32 cellular contexts compared by ENCODE assay signal in genomic region chr12:23731493-23731892, GRCh38.
DNase-seq lines count a peak whose midpoint lies in the region; ATAC-seq, FAIRE-seq and TF ChIP-seq lines count a peak whose summit lies in the region.
"Had no signal": no experiment of that assay in that cellular context is flagged by ENCODE, and none has a peak within 500 bp of the region (broad histone marks: within the 10 kb centered on the region; RNA-seq: fewer than 3 reads in every experiment).

No MANE protein-coding gene starts in this region.

- peak; percentile 26 for DNase-seq in OCI-M1 (lab: John Stamatoyannopoulos, UW)
- peak; percentile 23 to 61 (median 36) for DNase-seq in K562 (ENCODE audit: extremely low read depth in 1 of 4, low spot score in 3 of 4)
- no peak for DNase-seq in activated T-helper 1 cell treated with anti-CD3 and anti-CD28 coated beads, Interleukin-12 subunit alpha, Interleukin-12 subunit beta, Interleukin-2, Interleukin-4 antibody, amounts not matched to agents 30 ng/mL and 10 ng/mL and 1 ng/mL, durations not matched to agents 14 hours and 24 hours and 36 hours (ENCODE audit: low spot score)
- DNase-seq: 8988T; ACHN; AML-193; BE2C; C1 segment of cervical spinal cord; Caco-2; Calu3; CD4-positive, alpha-beta memory T cell; CD4-positive, alpha-beta T cell; CD4-positive, CD25-positive, alpha-beta regulatory T cell; CD8-positive, alpha-beta memory T cell; CD8-positive, alpha-beta T cell; COR-L47; DMS 273 treated with DMSO at 0.1 percent for 48 hours; DMS153; DMS53; DMS79; DMS79 treated with DMSO at 0.1 percent for 48 hours; DND-41; EL had no signal

- H3K4me1 ChIP-seq in K562 (replicated peaks in 1 of 2; ENCODE audit: control insufficient read depth in 2 of 2, insufficient read depth in 2 of 2, low read length in 2 of 2) = peaks cover 3 to 28% of the 10 kb centered on the region in 2 experiments; a peak in 4 of 5 replicates
- H3K4me1 ChIP-seq: A549; BE2C; BLaER1; BLaER1 treated with 17β-estradiol and CSF1 and Interleukin-3, amounts not matched to agents 10 nM and 100 nM; Caco-2 had no signal

- no peaks in the 10 kb centered on the region for H3K27me3 Mint-ChIP-seq in activated T-helper 1 cell treated with anti-CD3 and anti-CD28 coated beads, Interleukin-12 subunit alpha, Interleukin-12 subunit beta, Interleukin-2, Interleukin-4 antibody, amounts not matched to agents 30 ng/mL and 10 ng/mL and 1 ng/mL, durations not matched to agents 14 hours and 24 hours and 36 hours (ENCODE audit: insufficient read depth)
- H3K27me3 Mint-ChIP-seq: B cell; CD4-positive, alpha-beta memory T cell; CD4-positive, alpha-beta T cell; CD4-positive, CD25-positive, alpha-beta regulatory T cell; CD8-positive, alpha-beta memory T cell had no signal

- TF ChIP-seq CTCF in K562 (IDR thresholded peaks at IDR 0.05 in 2 of 3, conservative IDR thresholded peaks at IDR 0.05 in 1 of 3; ENCODE audit: insufficient read depth in 2 of 3, low read depth in 1 of 3, low read length in 3 of 3) = no peak

- in situ Hi-C loops in K562 (cut with MboI) = no loop called here

- no peaks in the 10 kb centered on the region for H3K36me3 Mint-ChIP-seq in activated T-helper 1 cell treated with anti-CD3 and anti-CD28 coated beads, Interleukin-12 subunit alpha, Interleukin-12 subunit beta, Interleukin-2, Interleukin-4 antibody, amounts not matched to agents 30 ng/mL and 10 ng/mL and 1 ng/mL, durations not matched to agents 14 hours and 24 hours and 36 hours (ENCODE audit: low read depth)
- H3K36me3 Mint-ChIP-seq: CD14-positive monocyte; CD4-positive, alpha-beta memory T cell; CD4-positive, CD25-positive, alpha-beta regulatory T cell; CD8-positive, alpha-beta memory T cell; CD8-positive, alpha-beta T cell had no signal

- no peaks in the 10 kb centered on the region for H3K27me3 ChIP-seq in K562 (ENCODE audit: control insufficient read depth in 2 of 2, insufficient read depth in 2 of 2, low read length in 2 of 2)
- H3K27me3 ChIP-seq: BE2C; BLaER1; BLaER1 treated with 17β-estradiol and CSF1 and Interleukin-3, amounts not matched to agents 10 nM and 100 nM had no signal

- 11% methylated on average over 4 of the region's 4 CpGs for WGBS in K562 (ENCODE audit: insufficient coverage, low coverage, missing lambda C conversion rate)

- H3K9ac ChIP-seq in K562 (ENCODE audit: insufficient read depth in 1 of 2, low read depth in 2 of 2, low read length in 2 of 2) = no peak overlapping the region
- H3K9ac ChIP-seq: BLaER1; BLaER1 treated with 17β-estradiol and CSF1 and Interleukin-3, amounts not matched to agents 10 nM and 100 nM had no signal

- POLR2A ChIA-PET in K562 (lab: Yijun Ruan, JAX) = interaction anchor here (1.5 to 1.8 kb wide), 3 partner anchors 9 to 10 kb away, joined by 3 to 5 read pairs (median 4); no protein-coding TSS in a partner anchor

- ATAC-seq in K562 = peak; percentile 63
- ATAC-seq in GM18511 (IDR thresholded peaks at IDR 0.05; ENCODE audit: unreplicated experiment) = no peak
- ATAC-seq: A549; CD8-positive, alpha-beta T cell had no signal

- intact Hi-C loops in K562 (cut with micrococcal nuclease) = loop anchor here (10.0 kb wide), 1 partner anchor 57 kb away; no protein-coding TSS in a partner anchor
- intact Hi-C loops in activated T-helper 1 cell treated with anti-CD3 and anti-CD28 coated beads, Interleukin-12 subunit alpha, Interleukin-12 subunit beta, Interleukin-2, Interleukin-4 antibody, amounts not matched to agents 30 ng/mL and 10 ng/mL and 1 ng/mL, durations not matched to agents 14 hours and 24 hours and 36 hours (cut with micrococcal nuclease) = no loop called here

- H3K36me3 ChIP-seq in K562 (ENCODE audit: control insufficient read depth, insufficient read depth, low read length) = no peaks in the 10 kb centered on the region; the same call in 2 of the 3 replicates
- H3K36me3 ChIP-seq: BE2C; BLaER1; BLaER1 treated with 17β-estradiol and CSF1 and Interleukin-3, amounts not matched to agents 10 nM and 100 nM had no signal

- no peak overlapping the region for H3K4me3 Mint-ChIP-seq in activated T-helper 1 cell treated with anti-CD3 and anti-CD28 coated beads, Interleukin-12 subunit alpha, Interleukin-12 subunit beta, Interleukin-2, Interleukin-4 antibody, amounts not matched to agents 30 ng/mL and 10 ng/mL and 1 ng/mL, durations not matched to agents 14 hours and 24 hours and 36 hours
- H3K4me3 Mint-ChIP-seq: B cell; CD14-positive monocyte; CD4-positive, alpha-beta memory T cell; CD4-positive, alpha-beta T cell; CD4-positive, CD25-positive, alpha-beta regulatory T cell; CD8-positive, alpha-beta memory T cell; CD8-positive, alpha-beta T cell had no signal

- H4K20me1 ChIP-seq in K562 (replicated peaks; ENCODE audit: control insufficient read depth, insufficient read depth, low read length) = no peaks in the 10 kb centered on the region
- H4K20me1 ChIP-seq: BLaER1; BLaER1 treated with 17β-estradiol and CSF1 and Interleukin-3, amounts not matched to agents 10 nM and 100 nM had no signal

- H3K27ac ChIP-seq in K562 (ENCODE audit: extremely low read depth, low read depth, low read length) = peak overlapping the region; percentile 69; the same call in 2 of the 3 replicates
- H3K27ac ChIP-seq: 22Rv1; A549; BLaER1; BLaER1 treated with 17β-estradiol and CSF1 and Interleukin-3, amounts not matched to agents 10 nM and 100 nM; C4-2B had no signal

- no peak overlapping the region for H3K27ac Mint-ChIP-seq in activated T-helper 1 cell treated with anti-CD3 and anti-CD28 coated beads, Interleukin-12 subunit alpha, Interleukin-12 subunit beta, Interleukin-2, Interleukin-4 antibody, amounts not matched to agents 30 ng/mL and 10 ng/mL and 1 ng/mL, durations not matched to agents 14 hours and 24 hours and 36 hours
- H3K27ac Mint-ChIP-seq: B cell; CD14-positive monocyte; CD4-positive, alpha-beta memory T cell; CD4-positive, alpha-beta T cell; CD4-positive, CD25-positive, alpha-beta regulatory T cell; CD8-positive, alpha-beta memory T cell; CD8-positive, alpha-beta T cell had no signal

- BruUV-seq in K562 (replicated peaks; lab: Mats Ljungman, UMichigan) = no TSS peak

- no peak for TF ChIP-seq POLR2A in K562 (conservative IDR thresholded peaks at IDR 0.05)

- no peaks in the 10 kb centered on the region for H3K4me1 Mint-ChIP-seq in activated T-helper 1 cell treated with anti-CD3 and anti-CD28 coated beads, Interleukin-12 subunit alpha, Interleukin-12 subunit beta, Interleukin-2, Interleukin-4 antibody, amounts not matched to agents 30 ng/mL and 10 ng/mL and 1 ng/mL, durations not matched to agents 14 hours and 24 hours and 36 hours (ENCODE audit: low read depth)
- H3K4me1 Mint-ChIP-seq: B cell; CD14-positive monocyte; CD4-positive, alpha-beta memory T cell; CD4-positive, CD25-positive, alpha-beta regulatory T cell; CD8-positive, alpha-beta memory T cell had no signal

- H3K4me2 ChIP-seq in K562 (ENCODE audit: insufficient read depth, low read length) = no peak overlapping the region
- H3K4me2 ChIP-seq: A549; BLaER1; BLaER1 treated with 17β-estradiol and CSF1 and Interleukin-3, amounts not matched to agents 10 nM and 100 nM had no signal

- H3K4me3 ChIP-seq in K562 = no peak overlapping the region
- H3K4me3 ChIP-seq: A549; BLaER1; BLaER1 treated with 17β-estradiol and CSF1 and Interleukin-3, amounts not matched to agents 10 nM and 100 nM had no signal

- peak overlapping the region; percentile 83 for H2AFZ ChIP-seq in K562 (ENCODE audit: low read depth, low read length)

- TF ChIP-seq EP300 in K562 (IDR thresholded peaks at IDR 0.05; ENCODE audit: low read length) = peak; percentile 87; the same call in 1 of the 2 replicates

- H3K9me1 ChIP-seq in K562 (ENCODE audit: control insufficient read depth, insufficient read depth, low read length) = no peaks in the 10 kb centered on the region

- H3K9me3 ChIP-seq in K562 (replicated peaks; ENCODE audit: control insufficient read depth, insufficient read depth, low read depth, low read length) = 0 out of 2 replicates have a peak, but pooled peaks cover 1% of the 10 kb centered on the region
- H3K9me3 ChIP-seq: A549; BE2C; BLaER1; BLaER1 treated with 17β-estradiol and CSF1 and Interleukin-3, amounts not matched to agents 10 nM and 100 nM; Caco-2 had no signal

- H3K79me2 ChIP-seq in K562 (ENCODE audit: control insufficient read depth, insufficient read depth, low read length) = no peaks in the 10 kb centered on the region

- CTCF ChIA-PET in K562 (lab: Yijun Ruan, JAX; ENCODE audit: low intra/inter-chr PET ratio) = no interaction called here

- peak; percentile 46 for FAIRE-seq in K562 (lab: Jason Lieb, UNC)
- FAIRE-seq: A549, D721Med had no signal

- no peak for TF ChIP-seq RAD21 in K562 (CRISPR knock-in tag; conservative IDR thresholded peaks at IDR 0.05 in 1 of 2, IDR thresholded peaks at IDR 0.05 in 1 of 2)

- peaks cover 3% of the 10 kb centered on the region for H3K9me3 Mint-ChIP-seq in activated T-helper 1 cell treated with anti-CD3 and anti-CD28 coated beads, Interleukin-12 subunit alpha, Interleukin-12 subunit beta, Interleukin-2, Interleukin-4 antibody, amounts not matched to agents 30 ng/mL and 10 ng/mL and 1 ng/mL, durations not matched to agents 14 hours and 24 hours and 36 hours
- H3K9me3 Mint-ChIP-seq: CD8-positive, alpha-beta T cell had no signal

TF ChIP-seq in K562, 482 proteins besides CTCF, POLR2A, EP300 and RAD21 (continues in another document):
- no peak for TF ChIP-seq BRF2 (IDR thresholded peaks at IDR 0.05; ENCODE audit: borderline replicate concordance, insufficient read depth, insufficient read length)
- TF ChIP-seq ZNF124 (CRISPR knock-in tag; IDR thresholded peaks at IDR 0.05) = no peak
- no peak for TF ChIP-seq NCOA1 (IDR thresholded peaks at IDR 0.05; ENCODE audit: low read depth)
- no peak for TF ChIP-seq TAF1 (IDR thresholded peaks at IDR 0.05; ENCODE audit: control insufficient read depth, extremely low read depth, insufficient read depth, low read length, severe bottlenecking)
- no peak for TF ChIP-seq FOXA3 (CRISPR knock-in tag; conservative IDR thresholded peaks at IDR 0.05 in 1 of 2, IDR thresholded peaks at IDR 0.05 in 1 of 2)
